In the genomic region with DNA sequence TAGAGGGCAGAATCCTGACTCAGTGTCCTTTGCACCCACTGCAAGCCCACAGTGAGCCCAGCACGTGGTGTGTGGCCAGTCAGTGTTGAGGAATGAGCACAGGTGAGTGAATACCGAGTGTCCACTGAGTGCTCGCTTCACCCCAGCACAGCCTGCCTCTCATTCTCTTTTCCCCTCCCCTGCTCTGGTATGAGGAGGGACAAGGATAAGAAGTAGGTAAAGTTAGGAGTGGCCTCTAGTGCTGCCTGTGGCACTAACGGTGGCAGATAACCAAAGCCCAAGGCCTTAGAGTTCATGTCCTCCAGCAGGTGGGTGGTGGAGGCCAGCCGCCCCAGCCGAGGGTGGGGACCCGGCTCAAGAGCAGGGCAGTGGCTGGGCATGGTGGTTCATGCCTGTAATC, we compare ENCODE assay signal across 18 cellular contexts.
"Had no signal": no experiment of that assay in that cellular context is flagged by ENCODE, and none has a peak within 500 bp of the region (broad histone marks: within the 10 kb centered on the region; RNA-seq: fewer than 3 reads in every experiment).

No MANE protein-coding gene starts in this region.

- H3K27ac Mint-ChIP-seq: progenitor cell of endocrine pancreas, T-helper 17 cell had no signal

- H3K36me3 Mint-ChIP-seq: activated naive CD4-positive, alpha-beta T cell treated with anti-CD3 and anti-CD28 coated beads, Interleukin-2, amount 50 U/mL, for 72 hours had no signal

- H3K4me3 ChIP-seq: adrenal gland, breast epithelium, esophagus muscularis mucosa, transverse colon had no signal

- H3K9me3 Mint-ChIP-seq: activated naive CD4-positive, alpha-beta T cell treated with anti-CD3 and anti-CD28 coated beads, Interleukin-2, amount 50 U/mL, for 72 hours; neural crest cell had no signal

- H3K4me3 Mint-ChIP-seq: neural crest cell, T-helper 17 cell had no signal

- H3K9me3 ChIP-seq: adrenal gland, breast epithelium, esophagus muscularis mucosa, transverse colon had no signal

- H3K4me1 Mint-ChIP-seq: neural crest cell had no signal

- H3K27ac ChIP-seq: adrenal gland, breast epithelium, esophagus muscularis mucosa, transverse colon, VCaP had no signal

- DNase-seq: activated CD4-positive, alpha-beta T cell treated with anti-CD3 and anti-CD28 coated beads for 1 hour; activated CD4-positive, alpha-beta T cell treated with anti-CD3 and anti-CD28 coated beads, Interleukin-2, amount 50 U/mL, for 4 hours; activated gamma-delta T cell; adrenal gland; cerebellar nuclear complex; effector CD8-positive, alpha-beta T cell; left colon; mammary epithelial cell; stimulated activated CD4-positive, alpha-beta T cell treated with anti-CD3 and anti-CD28 coated beads, Interleukin-2, amount 100 ng/mL, for 24 hours; stimulated activated naive CD8-positive, alpha-beta T cell treated with anti-CD3 and anti-CD28 coated beads, Interleukin-15, Interleukin-2, amounts not matched to agents 100 U/mL and 50 U/mL, for 24 hours; T-helper 17 cell; transverse colon had no signal

- ATAC-seq: activated naive CD4-positive, alpha-beta T cell treated with anti-CD3 and anti-CD28 coated beads, Interleukin-2, amount 50 U/mL, for 72 hours; left colon; stimulated activated naive CD8-positive, alpha-beta T cell treated with anti-CD3 and anti-CD28 coated beads, Interleukin-15, Interleukin-2, amounts not matched to agents 100 U/mL and 50 U/mL, for 24 hours; T-helper 17 cell had no signal

- H3K27me3 ChIP-seq: adrenal gland, breast epithelium, esophagus muscularis mucosa, transverse colon had no signal

- H3K36me3 ChIP-seq: adrenal gland, breast epithelium, esophagus muscularis mucosa, transverse colon had no signal
